Comparison of ENCODE assay signal across 20 cellular contexts in the genomic region with DNA sequence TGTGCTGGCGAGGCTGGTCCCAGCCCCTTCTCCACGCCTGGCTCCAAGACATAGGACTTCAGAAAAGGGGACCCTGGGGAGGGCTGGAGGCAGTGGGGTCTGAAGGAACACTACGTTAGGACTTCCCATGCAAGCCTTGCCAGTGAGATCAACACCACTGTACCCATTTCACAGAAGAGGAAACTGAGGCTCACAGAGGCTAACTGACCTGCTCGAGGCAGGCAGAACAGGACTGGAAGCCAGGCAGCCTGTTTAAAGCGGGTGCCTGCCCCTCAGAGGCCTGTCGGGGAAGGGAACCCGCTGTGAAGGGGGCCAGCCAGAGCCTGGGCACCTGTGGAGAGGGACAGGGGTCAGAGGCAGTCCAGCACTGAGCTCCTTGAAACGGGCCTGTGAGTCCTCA. TPM values are rescaled to one million over a fixed set of nuclear protein-coding genes. Genes with fewer than 3 reads are reported as not detected.
DNase-seq lines count a peak whose midpoint lies in the region; ATAC-seq, FAIRE-seq and TF ChIP-seq lines count a peak whose summit lies in the region.
"Had no signal": no experiment of that assay in that cellular context is flagged by ENCODE, and none has a peak within 500 bp of the region (broad histone marks: within the 10 kb centered on the region; RNA-seq: fewer than 3 reads in every experiment).

No MANE protein-coding gene starts in this region.

- intact Hi-C loops in HepG2 (cut with micrococcal nuclease; ENCODE audit: unreplicated experiment) (no loop called here), stomach (cut with DNase I; ENCODE audit: low total_unique reads) (no loop called here)

- POLR2A ChIA-PET in A549 (lab: Yijun Ruan, JAX) (no interaction called here), HepG2 (lab: Yijun Ruan, JAX) (no interaction called here)

- no peaks in the 10 kb centered on the region for H3K9me3 Mint-ChIP-seq in H9
- H3K9me3 Mint-ChIP-seq: CD14-positive monocyte; CD4-positive, alpha-beta memory T cell had no signal

- H3K36me3 ChIP-seq in HepG2 (replicated peaks in 1 of 2; ENCODE audit: control insufficient read depth in 1 of 2, insufficient read depth in 2 of 2, low read length in 2 of 2) (no peaks in the 10 kb centered on the region), stomach (no peaks in the 10 kb centered on the region)
- H3K36me3 ChIP-seq: HAP-1 had no signal

- WGBS in A549 (ENCODE audit: missing lambda C conversion rate) = 74% methylated on average over 8 of the region's 8 CpGs
- whole genome bisulfite sequencing in H9 (ENCODE audit: extremely low coverage, insufficient read length, low lambda C conversion rate) = no CpG with 5 or more reads among the region's 8 CpGs
- WGBS in HepG2 (ENCODE audit: low lambda C conversion rate) = 75% methylated on average over 6 of the region's 8 CpGs
- 84 to 89% (median 87%) methylated on average over 7 to 8 of the region's 8 CpGs for WGBS in stomach, 5 donors

- H2BK15ac ChIP-seq in H9 (ENCODE audit: low read depth, low read length) = no peak overlapping the region

- H3K27me3 Mint-ChIP-seq in H9 (ENCODE audit: low read depth) = no peaks in the 10 kb centered on the region
- H3K27me3 Mint-ChIP-seq: B cell; CD4-positive, alpha-beta memory T cell had no signal

- H2BK120ac ChIP-seq in H9 (ENCODE audit: low read depth, low read length, poor library complexity, severe bottlenecking) = no peak overlapping the region

- H3K79me2 ChIP-seq in H9 (ENCODE audit: insufficient read depth, low read length) (no peaks in the 10 kb centered on the region), HepG2 (ENCODE audit: insufficient read depth, low read length) (no peaks in the 10 kb centered on the region)

- TF ChIP-seq RAD21 in A549 (conservative IDR thresholded peaks at IDR 0.05 in 1 of 2, IDR thresholded peaks at IDR 0.05 in 1 of 2) (no peak), HepG2 (CRISPR knock-in tag; IDR thresholded peaks at IDR 0.05) (no peak)

- H3K9me3 ChIP-seq in A549 (no peaks in the 10 kb centered on the region), H9 (ENCODE audit: control insufficient read depth, low read depth, low read length) (no peaks in the 10 kb centered on the region), HepG2 (ENCODE audit: low read length) (no peaks in the 10 kb centered on the region), stomach (no peaks in the 10 kb centered on the region)
- H3K9me3 ChIP-seq: HAP-1 had no signal

- CTCF ChIA-PET in A549 (lab: Yijun Ruan, JAX) (interaction anchor here (0.6 to 6.4 kb wide), 3 partner anchors 10 to 56 kb away, joined by 3 to 46 read pairs (median 4); no protein-coding TSS in a partner anchor), HepG2 (lab: Yijun Ruan, JAX; ENCODE audit: low intra/inter-chr PET ratio, low total read pairs) (no interaction called here)

- no peaks in the 10 kb centered on the region for H3K27me3 ChIP-seq in H9 (ENCODE audit: insufficient read depth, low read length)
- H3K27me3 ChIP-seq in HepG2 (ENCODE audit: control insufficient read depth in 1 of 2, insufficient read depth in 2 of 2, low read length in 2 of 2) = no peaks in the 10 kb centered on the region
- H3K27me3 ChIP-seq in stomach = no peaks in the 10 kb centered on the region

- H3K9ac ChIP-seq in H9 (ENCODE audit: extremely low read depth, insufficient read length, low read length) = no peak overlapping the region
- H3K9ac ChIP-seq in HepG2 (ENCODE audit: insufficient read depth, low read depth, low read length) = no peak overlapping the region
- H3K9ac ChIP-seq: KMS-11 had no signal

- no peak overlapping the region for H3K27ac ChIP-seq in A549
- H3K27ac ChIP-seq in H9 (ENCODE audit: insufficient read length, low read depth, low read length) = no peak overlapping the region
- no peak overlapping the region for H3K27ac ChIP-seq in HepG2 (ENCODE audit: extremely low read length, insufficient read depth, low read length)
- H3K27ac ChIP-seq in stomach = peak overlapping the region in 3 of 5 donors; percentile 87 to 92 (median 91)
- H3K27ac ChIP-seq: 22Rv1, KMS-11 had no signal

- peak overlapping the region in 2 of 3 experiments; percentile 23 to 59; a peak in 2 of 7 replicates for H3K27ac Mint-ChIP-seq in H9
- H3K27ac Mint-ChIP-seq: B cell had no signal

- TF ChIP-seq CTCF in A549 (IDR thresholded peaks at IDR 0.05) = no peak
- TF ChIP-seq CTCF in H9 (conservative IDR thresholded peaks at IDR 0.05) = no peak
- TF ChIP-seq CTCF in HepG2 (CRISPR knock-in tag; IDR thresholded peaks at IDR 0.05) = no peak
- no peak for TF ChIP-seq CTCF in stomach (IDR thresholded peaks at IDR 0.05)

- no peak overlapping the region for H3K18ac ChIP-seq in H9 (ENCODE audit: insufficient read length, low read depth, low read length)

- no peak for DNase-seq in A549 (ENCODE audit: low read depth in 1 of 2, low spot score in 1 of 2)
- DNase-seq in H9 = no peak
- no peak for DNase-seq in HepG2 (ENCODE audit: low spot score)
- no peak for DNase-seq in stomach
- no peak for DNase-seq in hepatic stellate cell (ENCODE audit: low spot score)
- DNase-seq: CD4-positive, alpha-beta memory T cell; DMS153; DMS79; GDM1; GOT3 had no signal

- peaks cover 0 to 2% (median 0%) of the 10 kb centered on the region in 3 experiments; a peak in 2 of 7 replicates for H3K36me3 Mint-ChIP-seq in H9 (ENCODE audit: insufficient read depth in 1 of 3, low read depth in 3 of 3)
- H3K36me3 Mint-ChIP-seq: CD4-positive, alpha-beta memory T cell had no signal

- FAIRE-seq in A549 (lab: Jason Lieb, UNC) = no peak
- no peak for FAIRE-seq in HepG2 (lab: Jason Lieb, UNC)
- FAIRE-seq: GM12892, GM18507 had no signal

- no peak overlapping the region for H2AFZ ChIP-seq in H9 (ENCODE audit: low read length)
- H2AFZ ChIP-seq in HepG2 (ENCODE audit: low read length) = no peak overlapping the region

- ATAC-seq in A549 (no peak), HepG2 (no peak), GM19463 (IDR thresholded peaks at IDR 0.05; ENCODE audit: unreplicated experiment) (no peak), GM18858 (IDR thresholded peaks at IDR 0.05; ENCODE audit: unreplicated experiment) (no peak), HG02938 (IDR thresholded peaks at IDR 0.05; ENCODE audit: unreplicated experiment) (no peak)

- no peak for TF ChIP-seq POLR2A in A549 (IDR thresholded peaks at IDR 0.05; ENCODE audit: low read length)
- TF ChIP-seq POLR2A in HepG2 (IDR thresholded peaks at IDR 0.05; ENCODE audit: insufficient read depth in 1 of 2, low read depth in 2 of 2, low read length in 2 of 2) = no peak
- no peak for TF ChIP-seq POLR2A in stomach (IDR thresholded peaks at IDR 0.05)

- H3T11ph ChIP-seq in H9 (ENCODE audit: low read length) = no peak overlapping the region

- no peak overlapping the region for H3K4me3 ChIP-seq in A549
- no peak overlapping the region for H3K4me3 ChIP-seq in HepG2 (replicated peaks in 1 of 3; ENCODE audit: insufficient read depth in 1 of 3, low read depth in 2 of 3, low read length in 3 of 3)
- H3K4me3 ChIP-seq in stomach = no peak overlapping the region
- H3K4me3 ChIP-seq: HAP-1 had no signal

- H4K20me1 ChIP-seq in H9 (ENCODE audit: control insufficient read depth, insufficient read depth, insufficient read length) (no peaks in the 10 kb centered on the region), HepG2 (ENCODE audit: insufficient read depth, low read length) (no peaks in the 10 kb centered on the region)

- H2BK20ac ChIP-seq in H9 (ENCODE audit: low read depth, low read length, poor library complexity, severe bottlenecking) = no peak overlapping the region

- no peak overlapping the region for H3K14ac ChIP-seq in H9 (ENCODE audit: insufficient read depth, low read length)

- H3K4me1 ChIP-seq in A549 (no peaks in the 10 kb centered on the region), H9 (ENCODE audit: insufficient read depth, low read length) (no peaks in the 10 kb centered on the region), HepG2 (ENCODE audit: insufficient read depth, low read length) (no peaks in the 10 kb centered on the region), stomach (peaks cover 26 to 61% (median 36%) of the 10 kb centered on the region in 4 donors)
- H3K4me1 ChIP-seq: HAP-1 had no signal

- H3K23ac ChIP-seq in H9 (ENCODE audit: insufficient read length, low read depth, low read length) = no peak overlapping the region

- H3K4me1 Mint-ChIP-seq in H9 = peaks cover under 1 to 1% of the 10 kb centered on the region in 2 experiments
- H3K4me1 Mint-ChIP-seq: B cell; CD4-positive, alpha-beta memory T cell had no signal

- H2BK12ac ChIP-seq in H9 (ENCODE audit: insufficient read length, low read depth, low read length) = no peak overlapping the region

- no peak overlapping the region for H3K56ac ChIP-seq in H9 (ENCODE audit: insufficient read length, low read depth, low read length)

- H4K8ac ChIP-seq in H9 (replicated peaks; ENCODE audit: insufficient read length, low read depth, low read length) = no peak overlapping the region

- TF ChIP-seq EP300 in A549 (IDR thresholded peaks at IDR 0.05) (no peak), HepG2 (IDR thresholded peaks at IDR 0.05; ENCODE audit: low read depth in 2 of 2, low read length in 2 of 2) (no peak), HepG2 (CRISPR knock-in tag; IDR thresholded peaks at IDR 0.05; ENCODE audit: borderline replicate concordance) (no peak), stomach (IDR thresholded peaks at IDR 0.05) (no peak)

- in situ Hi-C loops in HepG2 (cut with HindIII; ENCODE audit: extremely low pct_ligation_motif_present, low pct_unique_long_range_greater_than_20kb) = no loop called here

- H3K23me2 ChIP-seq in H9 (ENCODE audit: insufficient read length, low read depth, low read length, poor library complexity, severe bottlenecking) = no peaks in the 10 kb centered on the region

- H3K4me3 Mint-ChIP-seq in H9 = no peak overlapping the region
- H3K4me3 Mint-ChIP-seq: B cell; CD14-positive monocyte; CD4-positive, alpha-beta memory T cell had no signal

- H4K5ac ChIP-seq in H9 (ENCODE audit: insufficient read length, low read depth, low read length) = no peak overlapping the region

- H2AK5ac ChIP-seq in H9 (ENCODE audit: insufficient read length, low read length) = no peak overlapping the region

- H3K4me2 ChIP-seq in A549 (no peak overlapping the region), H9 (ENCODE audit: insufficient read depth, insufficient read length, low read length) (no peak overlapping the region), HepG2 (ENCODE audit: low read depth, low read length) (no peak overlapping the region)
- H3K4me2 ChIP-seq: KMS-11 had no signal

- H3K4ac ChIP-seq in H9 (ENCODE audit: low read depth, low read length) = no peak overlapping the region

- no peak overlapping the region for H4K91ac ChIP-seq in H9 (ENCODE audit: insufficient read length, low read depth, low read length)

- no peak overlapping the region for H2BK5ac ChIP-seq in H9 (ENCODE audit: insufficient read length, low read length)

- no TSS peak for BruUV-seq in HepG2 (replicated peaks; lab: Mats Ljungman, UMichigan)

- no peaks in the 10 kb centered on the region for H3K79me1 ChIP-seq in H9 (ENCODE audit: insufficient read depth, low read depth, low read length, poor library complexity, severe bottlenecking)

RNA-seq across cellular contexts. Expression of a gene that starts 32.3 kb away (rescaled TPM):
- polyA plus RNA-seq in A549 (2011; rRNA removed) (47.8 and 62.4 TPM in 2 replicates), A549 (2017; fragmentation: RNase III; extraction: RNeasy Plus Mini Kit Qiagen cat#74134 plus additional on column Dnase treatment) (40.1 to 47.5 TPM (median 43.0 TPM) in 3 replicates), HepG2 (2011; rRNA removed) (43.6 and 61.4 TPM in 2 replicates), stomach (10 to 100 TPM; 13.3 to 38.1 (median 23.7) TPM)
- polyA plus RNA-seq in A549 (2012; cell fraction: cytosol; rRNA removed) = 88.6 and 124 TPM in 2 replicates
- polyA plus RNA-seq in A549 (2012; cell fraction: nucleus; rRNA removed) = 78.3 and 88.5 TPM in 2 replicates
- 34.0 and 49.1 TPM in 2 replicates for polyA minus RNA-seq in A549 (2011; rRNA and poly(A)+ RNA removed)
- total RNA-seq in H9 (2021) (63.2 and 63.5 TPM in 2 replicates), HepG2 (2016; rRNA removed; fragmentation: Illumina TruSeq; extraction: Trizol) (16.4 and 31.7 TPM in 2 replicates), stomach (10 to 100 TPM in 4 of 5 donors, 1 to 10 TPM in 1; 7.0 to 44.6 (median 30.3) TPM)
- 38.2 and 45.8 TPM in 2 replicates for total RNA-seq in HepG2 (2016; cell fraction: cytosol; rRNA removed; fragmentation: Illumina TruSeq; extraction: Trizol; ENCODE audit: low read depth)
- 16.3 and 32.5 TPM in 2 replicates for total RNA-seq in HepG2 (2016; cell fraction: insoluble cytoplasmic fraction; rRNA removed; fragmentation: Illumina TruSeq; extraction: Trizol)
- 31.0 and 42.8 TPM in 2 replicates for total RNA-seq in HepG2 (2016; cell fraction: membrane; rRNA removed; fragmentation: Illumina TruSeq; extraction: Trizol)
- total RNA-seq in HepG2 (2016; cell fraction: nucleus; rRNA removed; fragmentation: Illumina TruSeq; extraction: Trizol) = 15.8 and 21.7 TPM in 2 replicates
- polyA plus RNA-seq in HepG2 (2011; cell fraction: cytosol; rRNA removed) = 54.3 and 73.8 TPM in 2 replicates
- 36.9 and 41.0 TPM in 2 replicates for polyA plus RNA-seq in HepG2 (2011; cell fraction: nucleus; rRNA removed)
- 38.0 and 42.3 TPM in 2 replicates for polyA plus RNA-seq in HepG2 (2012)
- polyA plus RNA-seq in HepG2 (2016; cell fraction: cytosol; fragmentation: Illumina TruSeq; extraction: Trizol; ENCODE audit: low read depth) = 46.1 and 58.0 TPM in 2 replicates
- 24.1 and 25.5 TPM in 2 replicates for polyA plus RNA-seq in HepG2 (2016; cell fraction: insoluble cytoplasmic fraction; fragmentation: Illumina TruSeq; extraction: Trizol; ENCODE audit: low read depth)
- 38.1 and 45.2 TPM in 2 replicates for polyA plus RNA-seq in HepG2 (2016; cell fraction: membrane; fragmentation: Illumina TruSeq; extraction: Trizol; ENCODE audit: low read depth)
- 39.8 and 40.0 TPM in 2 replicates for polyA plus RNA-seq in HepG2 (2016; cell fraction: nucleus; fragmentation: Illumina TruSeq; extraction: Trizol; ENCODE audit: insufficient read depth, low read depth)
- 51.2 and 54.0 TPM in 2 replicates for polyA minus RNA-seq in HepG2 (2011; rRNA and poly(A)+ RNA removed; ENCODE audit: low replicate concordance)
- polyA minus RNA-seq in HepG2 (2011; cell fraction: cytosol; rRNA and poly(A)+ RNA removed) = 20.3 and 22.0 TPM in 2 replicates
- 6.6 and 8.5 TPM in 2 replicates for polyA minus RNA-seq in HepG2 (2011; cell fraction: nucleus; rRNA and poly(A)+ RNA removed)

Comparison
In these comparisons a context has a peak if more than half of its experiments do, and no peak if none do; other contexts are left out.
1. H3K27ac ChIP-seq: peak in stomach (3 of 5); none in A549 (0 of 2), H9 (single experiment) and HepG2 (single experiment).